In the genomic region with DNA sequence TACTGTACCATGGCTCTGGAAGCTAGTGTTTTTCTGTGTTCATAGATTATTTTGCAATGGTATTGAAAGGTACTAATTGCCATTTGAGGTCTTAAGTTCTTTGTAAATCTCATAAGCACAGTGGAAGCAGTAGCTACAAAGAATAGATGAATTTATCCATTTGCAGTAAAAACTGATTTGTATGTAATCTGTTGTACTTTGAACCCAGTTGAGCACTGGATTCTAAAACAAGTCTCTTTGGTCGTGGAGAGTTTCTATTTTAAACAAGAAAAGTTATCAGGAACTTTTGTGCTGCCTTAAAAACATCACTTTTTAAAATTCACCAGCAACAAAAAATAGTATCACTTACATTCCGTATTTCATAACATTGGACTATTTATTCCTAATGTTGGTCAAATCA, we compare ENCODE assay signal across 8 cellular contexts. TPM values are rescaled to one million over a fixed set of nuclear protein-coding genes. Genes with fewer than 3 reads are reported as not detected.
DNase-seq lines count a peak whose midpoint lies in the region; ATAC-seq and TF ChIP-seq lines count a peak whose summit lies in the region.

No MANE protein-coding gene starts in this region.

- H3K4me3 ChIP-seq in lower lobe of right lung (no peak overlapping the region), tibial artery (peak overlapping the region; percentile 7 to 14)

- peaks cover 20% of the 10 kb centered on the region for H3K36me3 Mint-ChIP-seq in activated naive CD4-positive, alpha-beta T cell treated with anti-CD3 and anti-CD28 coated beads, Interleukin-2, amount 50 U/mL, for 24 hours
- H3K36me3 Mint-ChIP-seq in activated T-helper 2 cell treated with anti-CD3 and anti-CD28 coated beads, Interferon-gamma antibody, Interleukin-2, Interleukin-4, amounts not matched to agents 10 μg/mL and 5 μg/mL and 100 μg/mL, durations not matched to agents 14 hours and 24 hours and 36 hours (ENCODE audit: low read depth): peaks cover 65% of the 10 kb centered on the region

- H3K27me3 ChIP-seq in lower lobe of right lung (ENCODE audit: low read depth) (no peaks in the 10 kb centered on the region), tibial artery (no peaks in the 10 kb centered on the region)

- H3K27ac ChIP-seq in lower lobe of right lung (peak overlapping the region; percentile 97), tibial artery (peak overlapping the region in 1 of 2 donors; percentile 33)

- peak overlapping the region; percentile 90 for H3K4me3 Mint-ChIP-seq in activated naive CD4-positive, alpha-beta T cell treated with anti-CD3 and anti-CD28 coated beads, Interleukin-2, amount 50 U/mL, for 24 hours
- H3K4me3 Mint-ChIP-seq in activated T-helper 2 cell treated with anti-CD3 and anti-CD28 coated beads, Interferon-gamma antibody, Interleukin-2, Interleukin-4, amounts not matched to agents 10 μg/mL and 5 μg/mL and 100 μg/mL, durations not matched to agents 14 hours and 24 hours and 36 hours (ENCODE audit: low read depth): peak overlapping the region; percentile 94

- peaks cover 63% of the 10 kb centered on the region for H3K4me1 Mint-ChIP-seq in activated naive CD4-positive, alpha-beta T cell treated with anti-CD3 and anti-CD28 coated beads, Interleukin-2, amount 50 U/mL, for 24 hours
- peaks cover 62% of the 10 kb centered on the region for H3K4me1 Mint-ChIP-seq in activated T-helper 2 cell treated with anti-CD3 and anti-CD28 coated beads, Interferon-gamma antibody, Interleukin-2, Interleukin-4, amounts not matched to agents 10 μg/mL and 5 μg/mL and 100 μg/mL, durations not matched to agents 14 hours and 24 hours and 36 hours (ENCODE audit: low read depth)

- no peaks in the 10 kb centered on the region for H3K9me3 ChIP-seq in lower lobe of right lung
- H3K9me3 ChIP-seq in tibial artery: no peaks in the 10 kb centered on the region

- no peaks in the 10 kb centered on the region for H3K27me3 Mint-ChIP-seq in activated naive CD4-positive, alpha-beta T cell treated with anti-CD3 and anti-CD28 coated beads, Interleukin-2, amount 50 U/mL, for 24 hours
- H3K27me3 Mint-ChIP-seq in activated T-helper 2 cell treated with anti-CD3 and anti-CD28 coated beads, Interferon-gamma antibody, Interleukin-2, Interleukin-4, amounts not matched to agents 10 μg/mL and 5 μg/mL and 100 μg/mL, durations not matched to agents 14 hours and 24 hours and 36 hours (ENCODE audit: low read depth): no peaks in the 10 kb centered on the region

- H3K9me3 Mint-ChIP-seq in activated naive CD4-positive, alpha-beta T cell treated with anti-CD3 and anti-CD28 coated beads, Interleukin-2, amount 50 U/mL, for 24 hours: no peaks in the 10 kb centered on the region
- no peaks in the 10 kb centered on the region for H3K9me3 Mint-ChIP-seq in activated T-helper 2 cell treated with anti-CD3 and anti-CD28 coated beads, Interferon-gamma antibody, Interleukin-2, Interleukin-4, amounts not matched to agents 10 μg/mL and 5 μg/mL and 100 μg/mL, durations not matched to agents 14 hours and 24 hours and 36 hours

- H3K27ac Mint-ChIP-seq in activated naive CD4-positive, alpha-beta T cell treated with anti-CD3 and anti-CD28 coated beads, Interleukin-2, amount 50 U/mL, for 24 hours: peak overlapping the region; percentile 89
- peak overlapping the region; percentile 78 for H3K27ac Mint-ChIP-seq in activated T-helper 2 cell treated with anti-CD3 and anti-CD28 coated beads, Interferon-gamma antibody, Interleukin-2, Interleukin-4, amounts not matched to agents 10 μg/mL and 5 μg/mL and 100 μg/mL, durations not matched to agents 14 hours and 24 hours and 36 hours

- DNase-seq in activated naive CD4-positive, alpha-beta T cell treated with Interleukin-2 at 50 U/mL for 16 hours: no peak
- no peak for DNase-seq in activated T-helper 2 cell treated with anti-CD3 and anti-CD28 coated beads, Interferon-gamma antibody, Interleukin-2, Interleukin-4, amounts not matched to agents 10 μg/mL and 5 μg/mL and 100 μg/mL, durations not matched to agents 14 hours and 24 hours and 36 hours (ENCODE audit: low spot score)
- no peak for DNase-seq in lower lobe of right lung
- DNase-seq in tibial artery: no peak
- no peak for DNase-seq in activated CD8-positive, alpha-beta memory T cell treated with anti-CD3 and anti-CD28 coated beads, Interleukin-2, amount 50 U/mL, for 48 hours
- DNase-seq in putamen (ENCODE audit: low spot score): no peak

- TF ChIP-seq CTCF in lower lobe of right lung (IDR thresholded peaks at IDR 0.05): no peak
- no peak for TF ChIP-seq CTCF in tibial artery (IDR thresholded peaks at IDR 0.05)

- ATAC-seq in lower lobe of right lung: no peak
- ATAC-seq in HG03378 (IDR thresholded peaks at IDR 0.05; ENCODE audit: unreplicated experiment): no peak

- H3K36me3 ChIP-seq in lower lobe of right lung (peaks cover 6% of the 10 kb centered on the region), tibial artery (no peaks in the 10 kb centered on the region)

- H3K4me1 ChIP-seq in lower lobe of right lung (peaks cover 80% of the 10 kb centered on the region), tibial artery (peaks cover 0 to 78% (median 51%) of the 10 kb centered on the region in 4 donors)

- intact Hi-C loops in activated T-helper 2 cell treated with anti-CD3 and anti-CD28 coated beads, Interferon-gamma antibody, Interleukin-2, Interleukin-4, amounts not matched to agents 10 μg/mL and 5 μg/mL and 100 μg/mL, durations not matched to agents 14 hours and 24 hours and 36 hours (cut with micrococcal nuclease): loop anchor here (1.0 to 10.0 kb wide), 5 partner anchors 58 to 497 kb away; no protein-coding TSS in a partner anchor
- intact Hi-C loops in lower lobe of right lung (cut with DNase I) (no loop called here), tibial artery (cut with DNase I; ENCODE audit: low total_unique reads) (loop anchor here (5.0 kb wide), 1 partner anchor 252 kb away; no protein-coding TSS in a partner anchor)

RNA-seq across cellular contexts. Expression of a gene that starts 4.1 kb away (rescaled TPM):
- total RNA-seq in activated T-helper 2 cell treated with anti-CD3 and anti-CD28 coated beads, Interferon-gamma antibody, Interleukin-2, Interleukin-4, amounts not matched to agents 10 μg/mL and 5 μg/mL and 100 μg/mL, durations not matched to agents 14 hours and 24 hours and 36 hours: 174 and 182 TPM in 2 replicates
- total RNA-seq in lower lobe of right lung: 193 TPM
